Comparison of ENCODE assay signal across 8 cellular contexts in genomic region chr6:34982424-34982852, GRCh38.
DNase-seq lines count a peak whose midpoint lies in the region; ATAC-seq, FAIRE-seq and TF ChIP-seq lines count a peak whose summit lies in the region.
"Had no signal": no experiment of that assay in that cellular context is flagged by ENCODE, and none has a peak within 500 bp of the region (broad histone marks: within the 10 kb centered on the region; RNA-seq: fewer than 3 reads in every experiment).

No MANE protein-coding gene starts in this region.

- H3K4me2 ChIP-seq in endothelial cell of umbilical vein (ENCODE audit: insufficient read depth, low read length), result no peak overlapping the region

- no peak overlapping the region for H3K27ac Mint-ChIP-seq in activated CD4-positive, alpha-beta memory T cell treated with anti-CD3 and anti-CD28 coated beads for 36 hours
- H3K27ac Mint-ChIP-seq: T-helper 1 cell treated with Interleukin-12 subunit alpha and Interleukin-12 subunit beta and Interleukin-4 antibody, amounts not matched to agents 30 μg/mL and 1 μg/mL, for 36 hours had no signal

- H3K27me3 Mint-ChIP-seq in activated CD4-positive, alpha-beta memory T cell treated with anti-CD3 and anti-CD28 coated beads for 36 hours, result no peaks in the 10 kb centered on the region

- H3K36me3 Mint-ChIP-seq in activated CD4-positive, alpha-beta memory T cell treated with anti-CD3 and anti-CD28 coated beads for 36 hours, result peaks cover 8% of the 10 kb centered on the region

- no peak overlapping the region for H3K9ac ChIP-seq in endothelial cell of umbilical vein (replicated peaks; ENCODE audit: extremely low read depth, insufficient read depth, low read length)

- H3K4me1 ChIP-seq in endothelial cell of umbilical vein (ENCODE audit: control insufficient read depth, extremely low read depth, insufficient read depth, low read length), result peaks cover 9% of the 10 kb centered on the region

- POLR2A ChIA-PET in endothelial cell of umbilical vein (lab: Charles Lee), result no interaction called here
- POLR2A ChIA-PET in activated CD4-positive, alpha-beta memory T cell treated with anti-CD3 and anti-CD28 coated beads for 36 hours (lab: Charles Lee), result no interaction called here

- intact Hi-C loops in endothelial cell of umbilical vein (cut with micrococcal nuclease), result loop anchor here (1.0 kb wide), 1 partner anchor 158 kb away; no protein-coding TSS in a partner anchor
- intact Hi-C loops in posterior cingulate gyrus (cut with DNase I), result loop anchor here (10.0 kb wide), 1 partner anchor 262 kb away; no protein-coding TSS in a partner anchor
- intact Hi-C loops in activated CD4-positive, alpha-beta memory T cell treated with anti-CD3 and anti-CD28 coated beads for 36 hours (cut with micrococcal nuclease), result no loop called here

- H3K4me1 Mint-ChIP-seq in activated CD4-positive, alpha-beta memory T cell treated with anti-CD3 and anti-CD28 coated beads for 36 hours (ENCODE audit: low read depth), result no peaks in the 10 kb centered on the region

- peaks cover 5% of the 10 kb centered on the region in 2 experiments for H3K36me3 ChIP-seq in endothelial cell of umbilical vein (ENCODE audit: control insufficient read depth in 2 of 2, extremely low read depth in 1 of 2, insufficient read depth in 2 of 2, low read length in 2 of 2)

- no peaks in the 10 kb centered on the region for H4K20me1 ChIP-seq in endothelial cell of umbilical vein (replicated peaks; ENCODE audit: control insufficient read depth, extremely low read depth, insufficient read depth, low read length)

- H3K79me2 ChIP-seq in endothelial cell of umbilical vein (ENCODE audit: control insufficient read depth, insufficient read depth, low read length), result no peaks in the 10 kb centered on the region

- H3K27me3 ChIP-seq in endothelial cell of umbilical vein (ENCODE audit: control insufficient read depth in 2 of 2, insufficient read depth in 2 of 2, low read length in 2 of 2), result no peaks in the 10 kb centered on the region

- CTCF ChIA-PET in endothelial cell of umbilical vein (lab: Charles Lee), result interaction anchor here (1.1 to 12.0 kb wide), 4 partner anchors 157 to 345 kb away, joined by 3 to 302 read pairs (median 3); partner anchors contain the start of gene TCP11
- CTCF ChIA-PET in activated CD4-positive, alpha-beta memory T cell treated with anti-CD3 and anti-CD28 coated beads for 36 hours (lab: Charles Lee), result no interaction called here

- H3K9me3 Mint-ChIP-seq in activated CD4-positive, alpha-beta memory T cell treated with anti-CD3 and anti-CD28 coated beads for 36 hours, result no peaks in the 10 kb centered on the region
- H3K9me3 Mint-ChIP-seq: T-helper 1 cell treated with Interleukin-12 subunit alpha and Interleukin-12 subunit beta and Interleukin-4 antibody, amounts not matched to agents 30 μg/mL and 1 μg/mL, for 36 hours had no signal

- H3K27ac ChIP-seq in endothelial cell of umbilical vein (ENCODE audit: insufficient read depth, low read depth, low read length), result no peak overlapping the region

- FAIRE-seq in endothelial cell of umbilical vein (lab: Jason Lieb, UNC), result no peak

- H3K4me3 ChIP-seq in endothelial cell of umbilical vein (replicated peaks in 1 of 3; ENCODE audit: insufficient read depth in 1 of 3, low read depth in 1 of 3, low read length in 3 of 3), result no peak overlapping the region

- TF ChIP-seq CTCF in GM12872 (IDR thresholded peaks at IDR 0.05; ENCODE audit: insufficient read depth, low read depth, low read length) (0 out of 3 replicates have a peak, but pooled peaks have one; percentile 22), endothelial cell of umbilical vein (IDR thresholded peaks at IDR 0.05; ENCODE audit: extremely low read depth in 1 of 2, insufficient read depth in 1 of 2, low read depth in 1 of 2, low read length in 2 of 2) (peak; percentile 25 to 33)

- dilution Hi-C loops in endothelial cell of umbilical vein (cut with MboI; ENCODE audit: extremely low pct_ligation_motif_present, low sequenced_read_pairs), result no loop called here

- no peak overlapping the region for H2AFZ ChIP-seq in endothelial cell of umbilical vein (ENCODE audit: low read depth, low read length)

- no peaks in the 10 kb centered on the region for H3K9me3 ChIP-seq in endothelial cell of umbilical vein (replicated peaks; ENCODE audit: control insufficient read depth, insufficient read depth, low read length)

- BruUV-seq in endothelial cell of umbilical vein (replicated peaks; lab: Mats Ljungman, UMichigan), result no TSS peak

- no peak for TF ChIP-seq POLR2A in endothelial cell of umbilical vein (IDR thresholded peaks at IDR 0.05; ENCODE audit: low read depth, low read length)

- no peak overlapping the region for H3K4me3 Mint-ChIP-seq in activated CD4-positive, alpha-beta memory T cell treated with anti-CD3 and anti-CD28 coated beads for 36 hours
- H3K4me3 Mint-ChIP-seq: T-helper 1 cell treated with Interleukin-12 subunit alpha and Interleukin-12 subunit beta and Interleukin-4 antibody, amounts not matched to agents 30 μg/mL and 1 μg/mL, for 36 hours had no signal

- no peaks in the 10 kb centered on the region for H3K9me1 ChIP-seq in endothelial cell of umbilical vein (replicated peaks; ENCODE audit: control insufficient read depth, extremely low read depth, insufficient read depth, low read length)

- ATAC-seq in GM21576 (IDR thresholded peaks at IDR 0.05; ENCODE audit: unreplicated experiment), result no peak

- DNase-seq in NCI-H146 (lab: John Stamatoyannopoulos, UW) (peak; percentile 34), endothelial cell of umbilical vein (ENCODE audit: low read depth, low spot score) (peak; percentile 22), posterior cingulate gyrus (peak in 7 of 10 donors; percentile 31 to 90 (median 58)), NCI-H2171 (lab: John Stamatoyannopoulos, UW) (no peak)
- DNase-seq in activated CD4-positive, alpha-beta memory T cell treated with anti-CD3 and anti-CD28 coated beads for 36 hours, result no peak

TF ChIP-seq in endothelial cell of umbilical vein, 7 proteins besides CTCF, POLR2A, EP300 and RAD21:
- no peak for TF ChIP-seq JUN (IDR thresholded peaks at IDR 0.05; ENCODE audit: borderline replicate concordance, insufficient read depth, insufficient read length, low read depth)
- no peak for TF ChIP-seq FOS (IDR thresholded peaks at IDR 0.05; ENCODE audit: borderline replicate concordance, insufficient read depth, low read length)
- no peak for TF ChIP-seq GATA2 (IDR thresholded peaks at IDR 0.05; ENCODE audit: insufficient read depth, insufficient read length, low read depth, low read length)
- TF ChIP-seq EZH2 (IDR thresholded peaks at IDR 0.05; ENCODE audit: borderline replicate concordance, low read depth, low read length, severe bottlenecking), result no peak
- no peak for TF ChIP-seq MYC (IDR thresholded peaks at IDR 0.05; ENCODE audit: low read depth, low read length)
- TF ChIP-seq MAX (IDR thresholded peaks at IDR 0.05; ENCODE audit: insufficient read depth, insufficient read length), result no peak

Comparison
In these comparisons a context has a peak if more than half of its experiments do, and no peak if none do; other contexts are left out.
1. DNase-seq: peak in NCI-H146 (single experiment), endothelial cell of umbilical vein (single experiment) and posterior cingulate gyrus (7 of 10); none in NCI-H2171 (single experiment) and activated CD4-positive, alpha-beta memory T cell treated with anti-CD3 and anti-CD28 coated beads for 36 hours (single experiment).